Comparison of ENCODE assay signal across 9 cellular contexts in genomic region chr10:97016728-97017473, GRCh38.
A peak's percentile ranks its signal among the peaks of the same experiment; 100 is the strongest.
DNase-seq lines count a peak whose midpoint lies in the region; ATAC-seq and TF ChIP-seq lines count a peak whose summit lies in the region.
"Had no signal": no experiment of that assay in that cellular context is flagged by ENCODE, and none has a peak within 500 bp of the region (broad histone marks: within the 10 kb centered on the region; RNA-seq: fewer than 3 reads in every experiment).

No MANE protein-coding gene starts in this region.

- TF ChIP-seq CTCF in GM10248 (IDR thresholded peaks at IDR 0.05; ENCODE audit: control extremely low read depth, extremely low read depth, low read depth, missing control alignments), result no peak

- no peaks in the 10 kb centered on the region for H3K9me3 Mint-ChIP-seq in central memory CD8-positive, alpha-beta T cell

- peak; percentile 77 for DNase-seq in GM10248 (ENCODE audit: extremely low spot score)
- no peak for DNase-seq in central memory CD8-positive, alpha-beta T cell (ENCODE audit: low spot score in 2 of 2)
- no peak for DNase-seq in cerebellar cortex (ENCODE audit: low spot score)
- no peak for DNase-seq in NCI-H146 treated with DMSO at 0.1 percent for 48 hours (lab: John Stamatoyannopoulos, UW; ENCODE audit: unreplicated experiment)
- no peak for DNase-seq in DMS53 (lab: John Stamatoyannopoulos, UW)
- no peak for DNase-seq in NCI-H146 (lab: John Stamatoyannopoulos, UW)

- POLR2A ChIA-PET in GM10248 (lab: Yijun Ruan, JAX), result no interaction called here

- H3K27me3 Mint-ChIP-seq in central memory CD8-positive, alpha-beta T cell, result no peaks in the 10 kb centered on the region

- CTCF ChIA-PET in GM10248 (lab: Yijun Ruan, JAX), result interaction anchor here (1.6 to 2.4 kb wide), 3 partner anchors 9 to 374 kb away, joined by 5 to 23 read pairs (median 14); no protein-coding TSS in a partner anchor

- no peaks in the 10 kb centered on the region for H3K36me3 Mint-ChIP-seq in central memory CD8-positive, alpha-beta T cell (ENCODE audit: insufficient read depth)

- H3K4me3 Mint-ChIP-seq in central memory CD8-positive, alpha-beta T cell, result peak overlapping the region; percentile 50

- ATAC-seq in GM19455 (IDR thresholded peaks at IDR 0.05; ENCODE audit: unreplicated experiment) (peak; percentile 72), HG03354 (IDR thresholded peaks at IDR 0.05; ENCODE audit: poor library complexity, severe bottlenecking, unreplicated experiment) (peak; percentile 75)
- peak; percentile 19 for ATAC-seq in central memory CD8-positive, alpha-beta T cell (replicated peaks; ENCODE audit: extremely low read depth, poor library complexity, severe bottlenecking)
- ATAC-seq: HCT116 had no signal

- H3K4me1 Mint-ChIP-seq in central memory CD8-positive, alpha-beta T cell, result peaks cover 12% of the 10 kb centered on the region

- peak overlapping the region; percentile 67 for H3K27ac Mint-ChIP-seq in central memory CD8-positive, alpha-beta T cell (ENCODE audit: low read depth)

Comparison
In these comparisons a context has a peak if more than half of its experiments do, and no peak if none do; other contexts are left out.
1. ATAC-seq: peak in every context shown above with its lines; median percentile 75 in HG03354; 72 in GM19455; 19 in central memory CD8-positive, alpha-beta T cell.